ENCODE assay signal across 19 cellular contexts in genomic region chr7:44987996-44988395, GRCh38. TPM values are rescaled to one million over a fixed set of nuclear protein-coding genes. Genes with fewer than 3 reads are reported as not detected.
DNase-seq lines count a peak whose midpoint lies in the region; ATAC-seq and TF ChIP-seq lines count a peak whose summit lies in the region.
"Had no signal": no experiment of that assay in that cellular context is flagged by ENCODE, and none has a peak within 500 bp of the region (broad histone marks: within the 10 kb centered on the region; RNA-seq: fewer than 3 reads in every experiment).

No MANE protein-coding gene starts in this region.

- no peaks in the 10 kb centered on the region for H3K27me3 ChIP-seq in CD4-positive, alpha-beta T cell (ENCODE audit: control insufficient read depth, insufficient read depth, low read length)
- H3K27me3 ChIP-seq: heart left ventricle, neutrophil had no signal

- peak overlapping the region; percentile 95 for H3K4me3 Mint-ChIP-seq in CD4-positive, alpha-beta T cell
- peak overlapping the region; percentile 99 for H3K4me3 Mint-ChIP-seq in activated CD4-positive, alpha-beta memory T cell treated with anti-CD3 and anti-CD28 coated beads, Interleukin-2, amount 10 ng/mL, durations not matched to agents 7 days and 5 days
- no peak overlapping the region for H3K4me3 Mint-ChIP-seq in memory B cell

- H3K27ac ChIP-seq in CD4-positive, alpha-beta T cell (ENCODE audit: low read depth, low read length) = no peak overlapping the region
- H3K27ac ChIP-seq: epithelial cell of prostate, neutrophil had no signal

- no peak for TF ChIP-seq CTCF in CD4-positive, alpha-beta T cell (IDR thresholded peaks at IDR 0.05)

- H3K27me3 Mint-ChIP-seq in CD4-positive, alpha-beta T cell = no peaks in the 10 kb centered on the region
- H3K27me3 Mint-ChIP-seq in activated CD4-positive, alpha-beta memory T cell treated with anti-CD3 and anti-CD28 coated beads, Interleukin-2, amount 10 ng/mL, durations not matched to agents 7 days and 5 days = no peaks in the 10 kb centered on the region
- no peaks in the 10 kb centered on the region for H3K27me3 Mint-ChIP-seq in memory B cell
- H3K27me3 Mint-ChIP-seq: activated B cell treated with CpG ODN at 0.5 μM for 24 hours had no signal

- peaks cover 38% of the 10 kb centered on the region for H3K36me3 Mint-ChIP-seq in CD4-positive, alpha-beta T cell (ENCODE audit: low read depth)
- peaks cover 44% of the 10 kb centered on the region for H3K36me3 Mint-ChIP-seq in activated CD4-positive, alpha-beta memory T cell treated with anti-CD3 and anti-CD28 coated beads, Interleukin-2, amount 10 ng/mL, durations not matched to agents 7 days and 5 days (ENCODE audit: low read depth)
- H3K36me3 Mint-ChIP-seq in memory B cell = peaks cover 19% of the 10 kb centered on the region

- H3K27ac Mint-ChIP-seq in CD4-positive, alpha-beta T cell = peak overlapping the region; percentile 95
- H3K27ac Mint-ChIP-seq in activated CD4-positive, alpha-beta memory T cell treated with anti-CD3 and anti-CD28 coated beads, Interleukin-2, amount 10 ng/mL, durations not matched to agents 7 days and 5 days = peak overlapping the region; percentile 96
- peak overlapping the region; percentile 10 for H3K27ac Mint-ChIP-seq in memory B cell

- DNase-seq in CD4-positive, alpha-beta T cell = no peak
- DNase-seq in HUDEP-2 (lab: John Stamatoyannopoulos, UW; ENCODE audit: unreplicated experiment in 76 of 76) = peak in 64 of 76 experiments; percentile 9 to 80 (median 44)
- no peak for DNase-seq in activated CD4-positive, alpha-beta memory T cell treated with anti-CD3 and anti-CD28 coated beads, Interleukin-2, amount 10 ng/mL, durations not matched to agents 7 days and 5 days
- no peak for DNase-seq in memory B cell (ENCODE audit: low spot score in 2 of 2)
- no peak for DNase-seq in nucleus accumbens (lab: John Stamatoyannopoulos, UW)
- no peak for DNase-seq in NCI-H82 treated with DMSO at 0.1 percent for 48 hours (lab: John Stamatoyannopoulos, UW; ENCODE audit: unreplicated experiment)
- DNase-seq: activated B cell treated with CpG ODN at 0.5 μM for 24 hours; activated effector memory CD4-positive, alpha-beta T cell treated with Interleukin-2 at 50 U/mL for 16 hours; HCEC 1CT; heart left ventricle; left ventricle myocardium inferior; NCI-H1105 treated with DMSO at 0.1 percent for 48 hours; NCI-H526; SHP77 treated with DMSO at 0.1 percent for 48 hours; small intestine had no signal

- intact Hi-C loops in CD4-positive, alpha-beta T cell (cut with DNase I, micrococcal nuclease) = loop anchor here in 1 of 2 experiments (5.0 to 10.0 kb wide), 5 partner anchors 39 to 403 kb away; partner anchors contain the start of genes PPIA, TBRG4, TMED4 and ZMIZ2

- no peaks in the 10 kb centered on the region for H3K9me3 Mint-ChIP-seq in CD4-positive, alpha-beta T cell
- no peaks in the 10 kb centered on the region for H3K9me3 Mint-ChIP-seq in activated CD4-positive, alpha-beta memory T cell treated with anti-CD3 and anti-CD28 coated beads, Interleukin-2, amount 10 ng/mL, durations not matched to agents 7 days and 5 days
- H3K9me3 Mint-ChIP-seq in memory B cell = no peaks in the 10 kb centered on the region
- H3K9me3 Mint-ChIP-seq: activated B cell treated with CpG ODN at 0.5 μM for 24 hours had no signal

- ATAC-seq in CD4-positive, alpha-beta T cell (ENCODE audit: poor library complexity) = no peak
- ATAC-seq in memory B cell (ENCODE audit: low read depth) = no peak
- ATAC-seq in HG02588 (IDR thresholded peaks at IDR 0.05; ENCODE audit: unreplicated experiment) = no peak
- no peak for ATAC-seq in HG03175 (IDR thresholded peaks at IDR 0.05; ENCODE audit: unreplicated experiment)
- ATAC-seq: heart left ventricle had no signal

- CTCF ChIA-PET in CD4-positive, alpha-beta T cell (lab: Charles Lee) = no interaction called here
- CTCF ChIA-PET in activated CD4-positive, alpha-beta memory T cell treated with anti-CD3 and anti-CD28 coated beads, Interleukin-2, amount 10 ng/mL, durations not matched to agents 7 days and 5 days (lab: Charles Lee) = interaction anchor here (0.5 to 1.0 kb wide), 2 partner anchors 23 to 148 kb away, joined by 3 read pairs; no protein-coding TSS in a partner anchor

- H3K9me3 ChIP-seq in CD4-positive, alpha-beta T cell (ENCODE audit: control insufficient read depth, low read length) = no peaks in the 10 kb centered on the region
- H3K9me3 ChIP-seq: heart left ventricle, left ventricle myocardium inferior, neutrophil had no signal

- POLR2A ChIA-PET in CD4-positive, alpha-beta T cell (lab: Charles Lee) = interaction anchor here (1.7 to 3.0 kb wide), 2 partner anchors 8 to 11 kb away, joined by 5 to 32 read pairs; partner anchors contain the start of gene CCM2
- POLR2A ChIA-PET in activated CD4-positive, alpha-beta memory T cell treated with anti-CD3 and anti-CD28 coated beads, Interleukin-2, amount 10 ng/mL, durations not matched to agents 7 days and 5 days (lab: Charles Lee) = interaction anchor here (1.1 to 26.2 kb wide), 5 partner anchors 12 to 124 kb away, joined by 3 to 517 read pairs (median 412); partner anchors contain the start of genes CCM2 and MYO1G

- peaks cover 41% of the 10 kb centered on the region for H3K4me1 Mint-ChIP-seq in CD4-positive, alpha-beta T cell (ENCODE audit: low read depth)
- peaks cover 66% of the 10 kb centered on the region for H3K4me1 Mint-ChIP-seq in activated CD4-positive, alpha-beta memory T cell treated with anti-CD3 and anti-CD28 coated beads, Interleukin-2, amount 10 ng/mL, durations not matched to agents 7 days and 5 days
- H3K4me1 Mint-ChIP-seq in memory B cell = peaks cover 26% of the 10 kb centered on the region

RNA-seq across cellular contexts. Expression of gene MYO1G, which starts 9.2 kb away (rescaled TPM):
- total RNA-seq in CD4-positive, alpha-beta T cell = 100 to 1,000 TPM; 155 to 157 TPM
- total RNA-seq in activated CD4-positive, alpha-beta memory T cell treated with anti-CD3 and anti-CD28 coated beads, Interleukin-2, amount 10 ng/mL, durations not matched to agents 7 days and 5 days = 100 to 1,000 TPM; 572 to 576 TPM

RNA-seq across cellular contexts. Expression of gene CCM2, which starts 12.0 kb away (rescaled TPM):
- total RNA-seq in CD4-positive, alpha-beta T cell = 10 to 100 TPM; 48.8 to 52.8 TPM
- 100 to 1,000 TPM; 130 to 134 TPM for total RNA-seq in activated CD4-positive, alpha-beta memory T cell treated with anti-CD3 and anti-CD28 coated beads, Interleukin-2, amount 10 ng/mL, durations not matched to agents 7 days and 5 days

Comparison
In these comparisons a context has a peak if more than half of its experiments do, and no peak if none do; other contexts are left out.
1. DNase-seq: peak in HUDEP-2 (64 of 76); none in CD4-positive, alpha-beta T cell (0 of 10), activated CD4-positive, alpha-beta memory T cell treated with anti-CD3 and anti-CD28 coated beads, Interleukin-2, amount 10 ng/mL, durations not matched to agents 7 days and 5 days (single experiment), memory B cell (0 of 2), nucleus accumbens (0 of 56) and NCI-H82 treated with DMSO at 0.1 percent for 48 hours (single experiment).
2. H3K27ac Mint-ChIP-seq: peak in every context shown above with its lines; median percentile 96 in activated CD4-positive, alpha-beta memory T cell treated with anti-CD3 and anti-CD28 coated beads, Interleukin-2, amount 10 ng/mL, durations not matched to agents 7 days and 5 days; 95 in CD4-positive, alpha-beta T cell; 10 in memory B cell.